16 cellular contexts compared by ENCODE assay signal in genomic region chr2:37831081-37831780, GRCh38.
"Had no signal": no experiment of that assay in that cellular context is flagged by ENCODE, and none has a peak within 500 bp of the region (broad histone marks: within the 10 kb centered on the region; RNA-seq: fewer than 3 reads in every experiment).

No MANE protein-coding gene starts in this region.

- H3K4me3 Mint-ChIP-seq: activated CD8-positive, alpha-beta T cell treated with anti-CD3 and anti-CD28 coated beads for 36 hours; activated naive CD4-positive, alpha-beta T cell treated with anti-CD3 and anti-CD28 coated beads, Interleukin-2, amount 50 U/mL, for 24 hours; activated T-cell treated with anti-CD3 and anti-CD28 coated beads, Interleukin-2, amount 50 U/mL, for 4 hours; stimulated activated naive B cell treated with anti-CD40 and anti-IgM and Interleukin-4, amounts not matched to agents 10 μg/mL and 1 μg/mL and 100 μg/mL, for 72 hours; T-helper 1 cell treated with Interleukin-12 subunit alpha and Interleukin-12 subunit beta and Interleukin-4 antibody, amounts not matched to agents 30 μg/mL and 1 μg/mL, for 36 hours; WTC11 had no signal

- H3K4me3 ChIP-seq: adrenal gland, colonic mucosa, esophagus muscularis mucosa, psoas muscle, thyroid gland had no signal

- DNase-seq: activated CD4-positive, alpha-beta T cell treated with anti-CD3 and anti-CD28 coated beads for 48 hours; activated CD8-positive, alpha-beta T cell treated with anti-CD3 and anti-CD28 coated beads for 36 hours; activated effector memory CD4-positive, alpha-beta T cell treated with Interleukin-2 at 50 U/mL for 16 hours; activated T-cell treated with anti-CD3 and anti-CD28 coated beads, Interleukin-2, amount 50 U/mL, for 4 hours; adrenal gland; caudate nucleus; colonic mucosa; hypothalamus; kidney; psoas muscle; stimulated activated naive B cell treated with anti-CD40 and anti-IgM and Interleukin-4, amounts not matched to agents 10 μg/mL and 1 μg/mL and 100 μg/mL, for 72 hours; thyroid gland had no signal

- H3K27ac Mint-ChIP-seq: activated CD8-positive, alpha-beta T cell treated with anti-CD3 and anti-CD28 coated beads for 36 hours; activated naive CD4-positive, alpha-beta T cell treated with anti-CD3 and anti-CD28 coated beads, Interleukin-2, amount 50 U/mL, for 24 hours; stimulated activated naive B cell treated with anti-CD40 and anti-IgM and Interleukin-4, amounts not matched to agents 10 μg/mL and 1 μg/mL and 100 μg/mL, for 72 hours; T-helper 1 cell treated with Interleukin-12 subunit alpha and Interleukin-12 subunit beta and Interleukin-4 antibody, amounts not matched to agents 30 μg/mL and 1 μg/mL, for 36 hours; WTC11 had no signal

- H3K9me3 ChIP-seq: adrenal gland, colonic mucosa, esophagus muscularis mucosa, psoas muscle, thyroid gland had no signal

- H3K27me3 Mint-ChIP-seq: activated CD8-positive, alpha-beta T cell treated with anti-CD3 and anti-CD28 coated beads for 36 hours; activated naive CD4-positive, alpha-beta T cell treated with anti-CD3 and anti-CD28 coated beads, Interleukin-2, amount 50 U/mL, for 24 hours had no signal

- H3K36me3 ChIP-seq: adrenal gland, colonic mucosa, esophagus muscularis mucosa, thyroid gland had no signal

- H3K27ac ChIP-seq: adrenal gland, colonic mucosa, psoas muscle, thyroid gland had no signal

- H3K27me3 ChIP-seq: adrenal gland, colonic mucosa, esophagus muscularis mucosa, thyroid gland had no signal

- H3K4me1 ChIP-seq: colonic mucosa had no signal

- H3K9me3 Mint-ChIP-seq: activated CD8-positive, alpha-beta T cell treated with anti-CD3 and anti-CD28 coated beads for 36 hours; activated naive CD4-positive, alpha-beta T cell treated with anti-CD3 and anti-CD28 coated beads, Interleukin-2, amount 50 U/mL, for 24 hours; activated T-cell treated with anti-CD3 and anti-CD28 coated beads, Interleukin-2, amount 50 U/mL, for 4 hours; stimulated activated naive B cell treated with anti-CD40 and anti-IgM and Interleukin-4, amounts not matched to agents 10 μg/mL and 1 μg/mL and 100 μg/mL, for 72 hours; T-helper 1 cell treated with Interleukin-12 subunit alpha and Interleukin-12 subunit beta and Interleukin-4 antibody, amounts not matched to agents 30 μg/mL and 1 μg/mL, for 36 hours; WTC11 had no signal

- ATAC-seq: activated CD8-positive, alpha-beta T cell treated with anti-CD3 and anti-CD28 coated beads for 36 hours; activated T-cell treated with anti-CD3 and anti-CD28 coated beads, Interleukin-2, amount 50 U/mL, for 4 hours; psoas muscle; stimulated activated naive B cell treated with anti-CD40 and anti-IgM and Interleukin-4, amounts not matched to agents 10 μg/mL and 1 μg/mL and 100 μg/mL, for 72 hours; WTC11 had no signal

- H3K36me3 Mint-ChIP-seq: activated naive CD4-positive, alpha-beta T cell treated with anti-CD3 and anti-CD28 coated beads, Interleukin-2, amount 50 U/mL, for 24 hours; stimulated activated naive B cell treated with anti-CD40 and anti-IgM and Interleukin-4, amounts not matched to agents 10 μg/mL and 1 μg/mL and 100 μg/mL, for 72 hours; WTC11 had no signal
